ENCODE assay signal across 1 cellular context in the genomic region with DNA sequence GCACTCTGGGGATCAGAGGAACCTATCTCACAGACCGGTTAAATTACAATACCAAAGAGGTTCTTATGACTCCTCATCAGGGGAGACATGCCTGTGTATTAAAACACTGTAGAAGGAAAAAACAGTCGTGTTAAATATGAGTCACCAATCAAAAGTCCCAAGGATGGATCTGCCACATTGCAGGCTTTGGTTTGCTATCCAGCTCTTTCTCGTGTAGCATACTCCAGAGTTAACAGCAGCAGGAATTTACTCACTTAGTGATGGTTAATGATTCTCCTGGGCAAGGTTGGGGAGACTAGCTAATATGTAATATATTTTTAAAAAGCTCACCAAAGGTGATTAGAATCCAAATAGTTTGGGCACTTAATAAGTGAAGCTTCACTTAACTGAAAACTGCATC.
TF ChIP-seq lines count a peak whose summit lies in the region.

No MANE protein-coding gene starts in this region.

TF ChIP-seq in SK-N-SH, 30 proteins besides CTCF, POLR2A, EP300 and RAD21 (continued from another document):
- no peak for TF ChIP-seq TCF12 (IDR thresholded peaks at IDR 0.05)
